Comparison of ENCODE assay signal across 16 cellular contexts in genomic region chr1:168947039-168947438, GRCh38.
"Had no signal": no experiment of that assay in that cellular context is flagged by ENCODE, and none has a peak within 500 bp of the region (broad histone marks: within the 10 kb centered on the region; RNA-seq: fewer than 3 reads in every experiment).

No MANE protein-coding gene starts in this region.

- ATAC-seq: gastroesophageal sphincter; heart left ventricle; naive thymus-derived CD8-positive, alpha-beta T cell; sciatic nerve; stimulated activated effector memory CD8-positive, alpha-beta T cell treated with anti-CD3 and anti-CD28 coated beads, Interleukin-12 subunit alpha, Interleukin-12 subunit beta, amount 100 ng/mL, for 72 hours had no signal

- H3K36me3 ChIP-seq: esophagus muscularis mucosa, gastroesophageal sphincter, heart left ventricle, neutrophil had no signal

- DNase-seq: activated CD4-positive, alpha-beta memory T cell treated with anti-CD3 and anti-CD28 coated beads for 36 hours; activated T-cell treated with anti-CD3 and anti-CD28 coated beads for 4 hours; effector memory CD4-positive, alpha-beta T cell; heart left ventricle; immature natural killer cell; kidney glomerular epithelial cell; mesendoderm; naive thymus-derived CD8-positive, alpha-beta T cell; stimulated activated CD4-positive, alpha-beta T cell treated with anti-CD3 and anti-CD28 coated beads, Interleukin-4, amount 100 ng/mL, for 24 hours; testis had no signal

- H3K4me1 ChIP-seq: parathyroid adenoma had no signal

- H3K27ac ChIP-seq: esophagus muscularis mucosa, neutrophil, parathyroid adenoma had no signal

- H3K27me3 ChIP-seq: esophagus muscularis mucosa, gastroesophageal sphincter, heart left ventricle, neutrophil, testis had no signal

- H3K9me3 ChIP-seq: esophagus muscularis mucosa, gastroesophageal sphincter, heart left ventricle, neutrophil, testis had no signal

- H3K4me3 ChIP-seq: esophagus muscularis mucosa, gastroesophageal sphincter, heart left ventricle, testis had no signal
